In the genomic region with DNA sequence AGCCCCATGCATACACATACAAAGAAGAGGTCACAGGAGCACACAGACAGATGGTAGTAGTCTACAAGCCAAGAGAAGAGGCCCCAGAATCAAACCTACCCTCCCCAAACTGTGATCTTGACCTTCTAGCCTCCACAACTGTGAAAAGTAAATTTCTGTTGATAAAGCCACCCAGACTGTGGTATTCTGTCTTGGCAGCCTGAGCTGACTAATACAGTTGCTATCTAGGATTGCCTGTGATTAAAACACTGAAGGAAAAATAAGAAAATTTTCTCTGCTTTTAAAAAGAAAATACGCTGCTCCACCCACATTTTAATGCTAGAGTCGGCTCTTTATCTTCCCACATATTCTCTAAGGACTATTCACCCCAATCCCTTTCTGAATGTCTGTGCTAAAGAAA, we compare ENCODE assay signal across 22 cellular contexts.
DNase-seq lines count a peak whose midpoint lies in the region; ATAC-seq and TF ChIP-seq lines count a peak whose summit lies in the region.
"Had no signal": no experiment of that assay in that cellular context is flagged by ENCODE, and none has a peak within 500 bp of the region (broad histone marks: within the 10 kb centered on the region; RNA-seq: fewer than 3 reads in every experiment).

No MANE protein-coding gene starts in this region.

- H3F3A ChIP-seq in GM23248 (ENCODE audit: insufficient read depth) = no peaks in the 10 kb centered on the region

- 64 to 70% methylated on average over 2 of the region's 2 CpGs for WGBS in GM23248 (ENCODE audit: low coverage in 1 of 2, low lambda C conversion rate in 2 of 2, missing lambda C conversion rate in 2 of 2), 2 experiments

- no peak overlapping the region for H3K27ac ChIP-seq in GM23248
- H3K27ac ChIP-seq: SJSA1 had no signal

- in situ Hi-C loops in GM23248 (cut with MboI) = no loop called here

- no peak overlapping the region for H3K4me2 ChIP-seq in GM23248 (ENCODE audit: unreplicated experiment)
- H3K4me2 ChIP-seq: GM23338 had no signal

- DNase-seq in GM23248 (peak; percentile 22), adipocyte (ENCODE audit: low read depth) (peak; percentile 21), cardiac fibroblast (ENCODE audit: low read depth in 2 of 2) (peak; percentile 8 to 33), iris pigment epithelial cell (ENCODE audit: low read depth) (peak; percentile 64), SKM-1 treated with dmso at 0.1 percent for 144 hours (lab: John Stamatoyannopoulos, UW; ENCODE audit: unreplicated experiment) (no peak), omental fat pad (ENCODE audit: low spot score) (no peak)
- no peak for DNase-seq in stimulated activated CD4-positive, alpha-beta T cell treated with anti-CD3 and anti-CD28 coated beads, Interleukin-4, amount 100 ng/mL, for 24 hours
- DNase-seq: Calu3; H9; NCI-H1092 treated with DMSO at 0.1 percent for 48 hours; NCI-H1436 treated with DMSO at 0.1 percent for 48 hours; NCI-H1930; NCI-H2107; NCI-H446; NCI-H524 treated with DMSO at 0.1 percent for 48 hours; NCI-H82; NK-92 treated with Interleukin-12 subunit alpha and Interleukin-12 subunit beta, amount 100 ng/mL, for 24 hours; PC-3; Right ventricle myocardium superior had no signal

- H3K4me3 ChIP-seq in GM23248 = no peak overlapping the region
- H3K4me3 ChIP-seq in adipocyte (ENCODE audit: low read length) = no peak overlapping the region
- no peak overlapping the region for H3K4me3 ChIP-seq in cardiac fibroblast (replicated peaks in 1 of 2; ENCODE audit: low read depth in 2 of 2, low read length in 2 of 2)
- H3K4me3 ChIP-seq: GM23338, SJSA1 had no signal

- H3K9ac ChIP-seq in GM23248 (no peak overlapping the region), adipocyte (ENCODE audit: low read length) (no peak overlapping the region)

- no peaks in the 10 kb centered on the region for H3K27me3 ChIP-seq in GM23248 (replicated peaks; ENCODE audit: insufficient read depth)
- no peaks in the 10 kb centered on the region for H3K27me3 ChIP-seq in adipocyte (replicated peaks; ENCODE audit: control insufficient read depth, insufficient read depth, low read length)
- H3K27me3 ChIP-seq: SJSA1 had no signal

- ATAC-seq in HG02571 (IDR thresholded peaks at IDR 0.05; ENCODE audit: unreplicated experiment) = no peak
- no peak for ATAC-seq in omental fat pad (ENCODE audit: low FRiP score)
- ATAC-seq: GM23338, PC-3 had no signal

- H4K20me1 ChIP-seq in GM23248 (ENCODE audit: insufficient read depth) = no peaks in the 10 kb centered on the region

- H2AFZ ChIP-seq in GM23248 = no peak overlapping the region
- H2AFZ ChIP-seq: GM23338 had no signal

- H3K9me2 ChIP-seq in GM23248 (ENCODE audit: insufficient read depth) = no peaks in the 10 kb centered on the region

- H3K36me3 ChIP-seq in GM23248 (ENCODE audit: low read depth) = no peaks in the 10 kb centered on the region
- no peaks in the 10 kb centered on the region for H3K36me3 ChIP-seq in adipocyte (ENCODE audit: control insufficient read depth, insufficient read depth, low read length, severe bottlenecking)
- H3K36me3 ChIP-seq: SJSA1 had no signal

- no peaks in the 10 kb centered on the region for H3K79me2 ChIP-seq in GM23248 (ENCODE audit: insufficient read depth)

- H3K4me1 ChIP-seq in GM23248 (ENCODE audit: insufficient read depth) (no peaks in the 10 kb centered on the region), adipocyte (ENCODE audit: control insufficient read depth, insufficient read depth, low read length) (no peaks in the 10 kb centered on the region)

- no peaks in the 10 kb centered on the region for H3K9me3 ChIP-seq in GM23248 (ENCODE audit: low read depth)
- H3K9me3 ChIP-seq in adipocyte (ENCODE audit: control insufficient read depth, low read length) = peaks cover 19% of the 10 kb centered on the region
- H3K9me3 ChIP-seq: SJSA1 had no signal

- no peak for TF ChIP-seq CTCF in cardiac fibroblast (IDR thresholded peaks at IDR 0.05; ENCODE audit: low read depth, low read length)
- TF ChIP-seq CTCF in omental fat pad (IDR thresholded peaks at IDR 0.05) = no peak

Comparison
In these comparisons a context has a peak if more than half of its experiments do, and no peak if none do; other contexts are left out.
1. DNase-seq: peak in GM23248 (single experiment), adipocyte (single experiment), cardiac fibroblast (2 of 2) and iris pigment epithelial cell (single experiment); none in SKM-1 treated with dmso at 0.1 percent for 144 hours (single experiment), stimulated activated CD4-positive, alpha-beta T cell treated with anti-CD3 and anti-CD28 coated beads, Interleukin-4, amount 100 ng/mL, for 24 hours (single experiment) and omental fat pad (single experiment).